ENCODE assay signal across 8 cellular contexts in the genomic region with DNA sequence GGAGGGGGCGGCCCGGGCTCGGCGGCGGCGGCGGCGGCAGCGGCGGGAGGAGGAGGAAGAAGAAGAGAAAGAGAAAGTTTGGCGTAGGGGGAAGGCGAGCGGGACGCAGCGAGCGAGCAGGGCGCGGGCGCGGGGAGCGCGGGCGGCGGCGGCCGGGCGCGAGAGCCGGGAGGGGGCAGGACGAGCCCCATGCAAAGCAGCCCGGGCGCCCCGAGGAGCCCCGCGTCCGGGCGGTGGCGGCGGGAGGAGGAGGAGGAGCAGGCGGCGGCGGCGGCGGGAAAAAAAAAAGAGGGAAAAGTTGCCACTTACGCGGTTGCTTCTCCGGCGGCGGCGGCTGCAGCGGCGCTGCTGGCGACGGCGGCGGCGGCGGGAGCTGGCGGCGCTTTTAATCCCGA. TPM values are rescaled to one million over a fixed set of nuclear protein-coding genes. Genes with fewer than 3 reads are reported as not detected.
DNase-seq lines count a peak whose midpoint lies in the region; ATAC-seq and TF ChIP-seq lines count a peak whose summit lies in the region.

No MANE protein-coding gene starts in this region.

- H3K9me3 ChIP-seq in ectodermal cell (ENCODE audit: control insufficient read depth, low read length) = no peaks in the 10 kb centered on the region

- H3K27ac ChIP-seq in ectodermal cell (ENCODE audit: insufficient read depth, low read depth, low read length, poor library complexity, severe bottlenecking) = no peak overlapping the region

- no peaks in the 10 kb centered on the region for H3K36me3 ChIP-seq in ectodermal cell (ENCODE audit: control insufficient read depth, insufficient read depth, low read length)

- peak overlapping the region; percentile 56 for H3K4me3 ChIP-seq in ectodermal cell (ENCODE audit: insufficient read depth, low read depth, low read length)

- peaks cover 78% of the 10 kb centered on the region for H3K4me1 ChIP-seq in ectodermal cell (ENCODE audit: control insufficient read depth, insufficient read depth, low read length)

- peak; percentile 76 for ATAC-seq in GM18909 (IDR thresholded peaks at IDR 0.05; ENCODE audit: poor library complexity, unreplicated experiment)
- peak; percentile 82 for ATAC-seq in HG03025 (IDR thresholded peaks at IDR 0.05; ENCODE audit: low FRiP score, unreplicated experiment)

- DNase-seq in CD14-positive monocyte (ENCODE audit: low spot score) = peak; percentile 50
- DNase-seq in RPMI8226 = peak; percentile 64
- peak; percentile 57 for DNase-seq in myocyte (ENCODE audit: low read depth)
- DNase-seq in putamen (ENCODE audit: low spot score) = no peak
- DNase-seq in NCI-H1694 (lab: John Stamatoyannopoulos, UW) = no peak

- TF ChIP-seq CTCF in CD14-positive monocyte (IDR thresholded peaks at IDR 0.05) = no peak

- H3K27ac Mint-ChIP-seq in CD14-positive monocyte = peak overlapping the region in 6 of 7 donors; percentile 35 to 81 (median 50)

- peak overlapping the region; percentile 94 to 95 for H3K4me3 Mint-ChIP-seq in CD14-positive monocyte

- peaks cover 49 to 64% (median 49%) of the 10 kb centered on the region in 3 donors for H3K27me3 Mint-ChIP-seq in CD14-positive monocyte (ENCODE audit: low read depth in 3 of 3)

- WGBS in ectodermal cell, 2 experiments = 1% methylated on average over 61 of the region's 61 CpGs

- peaks cover 88% of the 10 kb centered on the region for H3K27me3 ChIP-seq in ectodermal cell (ENCODE audit: control insufficient read depth, insufficient read depth, low read length, poor library complexity, severe bottlenecking)

- H3K4me1 Mint-ChIP-seq in CD14-positive monocyte = peaks cover 73% of the 10 kb centered on the region

- peaks cover 4 to 18% of the 10 kb centered on the region in 2 donors for H3K36me3 Mint-ChIP-seq in CD14-positive monocyte

- intact Hi-C loops in CD14-positive monocyte (cut with micrococcal nuclease) = loop anchor here in 1 of 2 donors (10.0 kb wide), 1 partner anchor 203 kb away; no protein-coding TSS in a partner anchor

- peaks cover 0 to 8% (median 0%) of the 10 kb centered on the region in 7 donors for H3K9me3 Mint-ChIP-seq in CD14-positive monocyte

RNA-seq across cellular contexts. Expression of gene ZFHX3, which starts 10.3 kb away (rescaled TPM):
- under 1 TPM; 0.42 to 0.43 TPM for polyA plus RNA-seq in CD14-positive monocyte
- 3.7 TPM for polyA plus RNA-seq in ectodermal cell (2013, experiment 1 of 4)
- 5.3 TPM for polyA plus RNA-seq in ectodermal cell (2013, experiment 2 of 4)
- 3.8 TPM for polyA plus RNA-seq in ectodermal cell (2013, experiment 3 of 4)
- polyA plus RNA-seq in ectodermal cell (2013, experiment 4 of 4) = 5.5 TPM
- 3.6 and 4.1 TPM in 2 replicates for total RNA-seq in myocyte
- 8.1 TPM for polyA plus RNA-seq in myocyte (2012)

Comparison
In these comparisons a context has a peak if more than half of its experiments do, and no peak if none do; other contexts are left out.
1. DNase-seq: peak in CD14-positive monocyte (single experiment), RPMI8226 (single experiment) and myocyte (single experiment); none in putamen (single experiment) and NCI-H1694 (single experiment).